ENCODE assay signal across 8 cellular contexts in genomic region chr14:90827919-90828610, GRCh38. TPM values are rescaled to one million over a fixed set of nuclear protein-coding genes. Genes with fewer than 3 reads are reported as not detected.
DNase-seq lines count a peak whose midpoint lies in the region; ATAC-seq and TF ChIP-seq lines count a peak whose summit lies in the region.

No MANE protein-coding gene starts in this region.

- DNase-seq in CD14-positive monocyte (ENCODE audit: low spot score), result peak; percentile 85
- DNase-seq in NCI-H82 treated with DMSO at 0.1 percent for 48 hours (lab: John Stamatoyannopoulos, UW; ENCODE audit: unreplicated experiment), result peak; percentile 60
- peak; percentile 95 for DNase-seq in activated CD8-positive, alpha-beta memory T cell treated with anti-CD3 and anti-CD28 coated beads, Interleukin-2, amount 10 ng/mL, durations not matched to agents 7 days and 5 days
- peak; percentile 85 to 88 (median 87) for DNase-seq in effector memory CD8-positive, alpha-beta T cell
- DNase-seq in memory B cell (ENCODE audit: low spot score in 2 of 2), result peak; percentile 86 to 88
- peak; percentile 83 to 87 (median 85) for DNase-seq in stimulated activated CD4-positive, alpha-beta T cell treated with anti-CD3 and anti-CD28 coated beads, TNF-alpha, amount 100 ng/mL, for 48 hours (ENCODE audit: low read depth in 3 of 3)

- H3K4me1 Mint-ChIP-seq in CD14-positive monocyte (peaks cover 19% of the 10 kb centered on the region), memory B cell (peaks cover 9% of the 10 kb centered on the region)
- peaks cover 25% of the 10 kb centered on the region for H3K4me1 Mint-ChIP-seq in activated CD8-positive, alpha-beta memory T cell treated with anti-CD3 and anti-CD28 coated beads, Interleukin-2, amount 10 ng/mL, durations not matched to agents 7 days and 5 days
- H3K4me1 Mint-ChIP-seq in effector memory CD8-positive, alpha-beta T cell (ENCODE audit: low read depth in 2 of 2), result peaks cover 17 to 20% of the 10 kb centered on the region in 2 donors

- intact Hi-C loops in CD14-positive monocyte (cut with micrococcal nuclease), result loop anchor here in 1 of 2 donors (5.0 to 10.0 kb wide), 2 partner anchors 71 to 423 kb away; no protein-coding TSS in a partner anchor

- H3K27me3 Mint-ChIP-seq in CD14-positive monocyte (ENCODE audit: low read depth in 3 of 3) (peaks cover 2 to 9% (median 6%) of the 10 kb centered on the region in 3 donors), memory B cell (peaks cover 2% of the 10 kb centered on the region)
- no peaks in the 10 kb centered on the region for H3K27me3 Mint-ChIP-seq in activated CD8-positive, alpha-beta memory T cell treated with anti-CD3 and anti-CD28 coated beads, Interleukin-2, amount 10 ng/mL, durations not matched to agents 7 days and 5 days
- no peaks in the 10 kb centered on the region for H3K27me3 Mint-ChIP-seq in effector memory CD8-positive, alpha-beta T cell

- H3K36me3 Mint-ChIP-seq in CD14-positive monocyte (no peaks in the 10 kb centered on the region), memory B cell (no peaks in the 10 kb centered on the region)
- peaks cover 7% of the 10 kb centered on the region for H3K36me3 Mint-ChIP-seq in activated CD8-positive, alpha-beta memory T cell treated with anti-CD3 and anti-CD28 coated beads, Interleukin-2, amount 10 ng/mL, durations not matched to agents 7 days and 5 days
- H3K36me3 Mint-ChIP-seq in effector memory CD8-positive, alpha-beta T cell (ENCODE audit: insufficient read depth), result peaks cover 5% of the 10 kb centered on the region

- no peak for TF ChIP-seq CTCF in CD14-positive monocyte (IDR thresholded peaks at IDR 0.05)

- ATAC-seq in GM19463 (IDR thresholded peaks at IDR 0.05; ENCODE audit: unreplicated experiment), result peak; percentile 100
- peak; percentile 69 for ATAC-seq in HG03575 (IDR thresholded peaks at IDR 0.05; ENCODE audit: extremely low read depth, insufficient number of reproducible peaks, low FRiP score, unreplicated experiment)
- peak; percentile 98 for ATAC-seq in activated CD8-positive, alpha-beta memory T cell treated with anti-CD3 and anti-CD28 coated beads, Interleukin-2, amount 10 ng/mL, durations not matched to agents 7 days and 5 days
- peak; percentile 98 for ATAC-seq in effector memory CD8-positive, alpha-beta T cell (replicated peaks)
- peak; percentile 99 for ATAC-seq in memory B cell (ENCODE audit: low read depth)

- H3K27ac Mint-ChIP-seq in CD14-positive monocyte (peak overlapping the region; percentile 90 to 95 (median 93)), memory B cell (peak overlapping the region; percentile 86)
- H3K27ac Mint-ChIP-seq in activated CD8-positive, alpha-beta memory T cell treated with anti-CD3 and anti-CD28 coated beads, Interleukin-2, amount 10 ng/mL, durations not matched to agents 7 days and 5 days, result peak overlapping the region; percentile 96
- peak overlapping the region; percentile 85 to 87 for H3K27ac Mint-ChIP-seq in effector memory CD8-positive, alpha-beta T cell

- peaks cover 10 to 39% (median 24%) of the 10 kb centered on the region in 7 donors for H3K9me3 Mint-ChIP-seq in CD14-positive monocyte
- H3K9me3 Mint-ChIP-seq in activated CD8-positive, alpha-beta memory T cell treated with anti-CD3 and anti-CD28 coated beads, Interleukin-2, amount 10 ng/mL, durations not matched to agents 7 days and 5 days (ENCODE audit: low read depth), result peaks cover 11% of the 10 kb centered on the region
- H3K9me3 Mint-ChIP-seq in effector memory CD8-positive, alpha-beta T cell, result peaks cover 0 to 9% of the 10 kb centered on the region in 2 donors
- H3K9me3 Mint-ChIP-seq in memory B cell, result peaks cover 7% of the 10 kb centered on the region

- peak overlapping the region; percentile 72 to 85 for H3K4me3 Mint-ChIP-seq in CD14-positive monocyte
- H3K4me3 Mint-ChIP-seq in activated CD8-positive, alpha-beta memory T cell treated with anti-CD3 and anti-CD28 coated beads, Interleukin-2, amount 10 ng/mL, durations not matched to agents 7 days and 5 days, result peak overlapping the region; percentile 79
- peak overlapping the region; percentile 72 to 82 for H3K4me3 Mint-ChIP-seq in effector memory CD8-positive, alpha-beta T cell
- H3K4me3 Mint-ChIP-seq in memory B cell, result peak overlapping the region; percentile 80

- CTCF ChIA-PET in activated CD8-positive, alpha-beta memory T cell treated with anti-CD3 and anti-CD28 coated beads, Interleukin-2, amount 10 ng/mL, durations not matched to agents 7 days and 5 days (lab: Charles Lee), result interaction anchor here (0.6 to 1.2 kb wide), 3 partner anchors 26 to 75 kb away, joined by 3 to 4 read pairs (median 3); no protein-coding TSS in a partner anchor

RNA-seq across cellular contexts. Expression of gene TTC7B, which starts 11.8 kb away (rescaled TPM):
- polyA plus RNA-seq in CD14-positive monocyte, result 1 to 10 TPM in 1 of 2 donors, under 1 TPM in 1; 0.87 to 1.2 TPM
- total RNA-seq in activated CD8-positive, alpha-beta memory T cell treated with anti-CD3 and anti-CD28 coated beads, Interleukin-2, amount 10 ng/mL, durations not matched to agents 7 days and 5 days, result 1 to 10 TPM; 4.9 to 8.3 TPM

Comparison
In these comparisons a context has a peak if more than half of its experiments do, and no peak if none do; other contexts are left out.
1. Peak in every context shown above with its lines: DNase-seq and ATAC-seq.